In the genomic region with DNA sequence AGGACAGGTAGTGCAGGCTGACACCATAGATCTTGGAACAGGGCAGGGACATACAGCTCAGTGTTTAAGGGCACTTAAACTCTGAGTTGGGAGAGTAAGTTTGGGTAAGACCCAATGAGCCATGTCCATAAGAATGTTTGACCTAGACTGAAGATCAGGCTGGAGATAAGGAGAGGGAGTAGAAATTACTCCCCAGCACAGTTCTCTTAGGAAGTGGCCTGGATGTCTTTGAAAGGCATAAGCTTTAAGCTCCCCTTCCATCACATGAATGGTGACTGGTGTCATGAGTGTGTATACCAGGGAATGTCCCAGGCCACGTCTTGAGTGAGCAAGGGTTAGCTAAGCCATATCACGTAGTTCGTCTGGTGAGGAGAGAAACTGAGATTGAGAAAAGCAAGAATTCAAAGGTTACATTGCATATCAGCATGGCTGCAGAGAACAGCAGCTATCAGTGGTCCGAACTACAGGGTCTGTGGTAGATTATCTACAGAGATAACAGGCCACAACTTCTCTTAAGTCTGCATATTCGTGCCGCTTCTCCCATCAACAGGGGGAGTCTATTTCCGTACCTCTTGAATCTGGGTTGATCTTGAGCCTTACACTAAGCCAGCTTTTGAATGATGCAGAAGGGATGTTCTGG, we compare ENCODE assay signal across 1 cellular context.
TF ChIP-seq lines count a peak whose summit lies in the region.

No MANE protein-coding gene starts in this region.

TF ChIP-seq in IMR-90, 13 proteins besides CTCF, POLR2A, EP300 and RAD21 (continued from another document):
- no peak for TF ChIP-seq RCOR1 (IDR thresholded peaks at IDR 0.05; ENCODE audit: insufficient replicate concordance, low read length)
- no peak for TF ChIP-seq FOS (IDR thresholded peaks at IDR 0.05; ENCODE audit: low read depth, low read length)
- no peak for TF ChIP-seq MAZ (IDR thresholded peaks at IDR 0.05; ENCODE audit: borderline replicate concordance, low read depth, low read length)
- TF ChIP-seq CEBPB (IDR thresholded peaks at IDR 0.05; ENCODE audit: low read depth, low read length) = no peak
- TF ChIP-seq MXI1 (IDR thresholded peaks at IDR 0.05; ENCODE audit: borderline replicate concordance, low read depth, low read length) = no peak
- TF ChIP-seq RFX5 (IDR thresholded peaks at IDR 0.05; ENCODE audit: low read depth, low read length) = no peak
- no peak for TF ChIP-seq CHD1 (IDR thresholded peaks at IDR 0.05; ENCODE audit: low read depth, low read length)
- TF ChIP-seq, protein P1, sequence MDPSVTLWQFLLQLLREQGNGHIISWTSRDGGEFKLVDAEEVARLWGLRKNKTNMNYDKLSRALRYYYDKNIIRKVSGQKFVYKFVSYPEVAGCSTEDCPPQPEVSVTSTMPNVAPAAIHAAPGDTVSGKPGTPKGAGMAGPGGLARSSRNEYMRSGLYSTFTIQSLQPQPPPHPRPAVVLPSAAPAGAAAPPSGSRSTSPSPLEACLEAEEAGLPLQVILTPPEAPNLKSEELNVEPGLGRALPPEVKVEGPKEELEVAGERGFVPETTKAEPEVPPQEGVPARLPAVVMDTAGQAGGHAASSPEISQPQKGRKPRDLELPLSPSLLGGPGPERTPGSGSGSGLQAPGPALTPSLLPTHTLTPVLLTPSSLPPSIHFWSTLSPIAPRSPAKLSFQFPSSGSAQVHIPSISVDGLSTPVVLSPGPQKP (IDR thresholded peaks at IDR 0.05; ENCODE audit: borderline replicate concordance, low read depth, low read length) = no peak
- TF ChIP-seq MAFK (IDR thresholded peaks at IDR 0.05; ENCODE audit: low read depth, low read length) = no peak
